1 cellular context compared by ENCODE assay signal in the genomic region with DNA sequence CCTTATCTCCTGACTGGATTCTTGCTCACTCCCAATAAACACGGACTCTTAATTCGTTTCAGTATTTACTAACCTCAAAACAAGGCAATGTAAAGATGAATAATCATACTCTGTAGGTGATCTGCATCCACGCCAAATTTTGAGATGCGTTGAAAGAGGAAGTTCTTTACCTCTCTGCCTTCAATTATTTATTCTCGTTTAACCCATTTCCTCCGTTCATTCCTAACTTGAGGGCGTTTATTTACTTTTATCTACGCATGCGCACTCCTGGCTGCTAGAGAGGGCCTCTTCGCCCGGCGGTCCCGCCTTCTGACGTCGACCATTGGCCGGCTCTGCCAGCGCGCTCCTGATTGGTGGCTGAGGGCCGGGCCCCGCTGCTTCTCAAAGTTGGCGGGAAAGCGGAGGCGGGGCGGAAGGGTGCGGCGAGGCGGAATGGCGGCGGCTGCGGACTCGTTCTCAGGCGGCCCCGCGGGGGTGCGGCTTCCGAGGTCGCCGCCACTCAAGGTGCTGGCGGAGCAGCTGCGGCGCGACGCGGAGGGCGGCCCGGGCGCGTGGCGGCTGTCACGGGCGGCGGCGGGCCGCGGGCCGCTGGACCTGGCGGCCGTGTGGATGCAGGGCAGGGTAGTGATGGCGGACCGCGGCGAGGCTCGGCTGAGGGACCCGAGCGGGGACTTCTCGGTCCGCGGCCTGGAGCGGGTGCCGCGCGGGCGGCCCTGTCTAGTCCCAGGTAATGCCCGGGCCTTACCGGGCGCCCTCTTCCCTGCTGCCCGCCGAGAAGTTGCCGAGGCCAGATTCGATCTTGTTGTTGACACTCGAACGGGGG.
TF ChIP-seq lines count a peak whose summit lies in the region.

Gene RMI2 (plus strand): TSS at position 420 of the 823 bp plus-strand sequence. CDS start 13 bp downstream, at position 433.

TF ChIP-seq in HepG2, 621 proteins besides CTCF, POLR2A, EP300 and RAD21 (continued from another document and continues in another):
- TF ChIP-seq, protein P1, sequence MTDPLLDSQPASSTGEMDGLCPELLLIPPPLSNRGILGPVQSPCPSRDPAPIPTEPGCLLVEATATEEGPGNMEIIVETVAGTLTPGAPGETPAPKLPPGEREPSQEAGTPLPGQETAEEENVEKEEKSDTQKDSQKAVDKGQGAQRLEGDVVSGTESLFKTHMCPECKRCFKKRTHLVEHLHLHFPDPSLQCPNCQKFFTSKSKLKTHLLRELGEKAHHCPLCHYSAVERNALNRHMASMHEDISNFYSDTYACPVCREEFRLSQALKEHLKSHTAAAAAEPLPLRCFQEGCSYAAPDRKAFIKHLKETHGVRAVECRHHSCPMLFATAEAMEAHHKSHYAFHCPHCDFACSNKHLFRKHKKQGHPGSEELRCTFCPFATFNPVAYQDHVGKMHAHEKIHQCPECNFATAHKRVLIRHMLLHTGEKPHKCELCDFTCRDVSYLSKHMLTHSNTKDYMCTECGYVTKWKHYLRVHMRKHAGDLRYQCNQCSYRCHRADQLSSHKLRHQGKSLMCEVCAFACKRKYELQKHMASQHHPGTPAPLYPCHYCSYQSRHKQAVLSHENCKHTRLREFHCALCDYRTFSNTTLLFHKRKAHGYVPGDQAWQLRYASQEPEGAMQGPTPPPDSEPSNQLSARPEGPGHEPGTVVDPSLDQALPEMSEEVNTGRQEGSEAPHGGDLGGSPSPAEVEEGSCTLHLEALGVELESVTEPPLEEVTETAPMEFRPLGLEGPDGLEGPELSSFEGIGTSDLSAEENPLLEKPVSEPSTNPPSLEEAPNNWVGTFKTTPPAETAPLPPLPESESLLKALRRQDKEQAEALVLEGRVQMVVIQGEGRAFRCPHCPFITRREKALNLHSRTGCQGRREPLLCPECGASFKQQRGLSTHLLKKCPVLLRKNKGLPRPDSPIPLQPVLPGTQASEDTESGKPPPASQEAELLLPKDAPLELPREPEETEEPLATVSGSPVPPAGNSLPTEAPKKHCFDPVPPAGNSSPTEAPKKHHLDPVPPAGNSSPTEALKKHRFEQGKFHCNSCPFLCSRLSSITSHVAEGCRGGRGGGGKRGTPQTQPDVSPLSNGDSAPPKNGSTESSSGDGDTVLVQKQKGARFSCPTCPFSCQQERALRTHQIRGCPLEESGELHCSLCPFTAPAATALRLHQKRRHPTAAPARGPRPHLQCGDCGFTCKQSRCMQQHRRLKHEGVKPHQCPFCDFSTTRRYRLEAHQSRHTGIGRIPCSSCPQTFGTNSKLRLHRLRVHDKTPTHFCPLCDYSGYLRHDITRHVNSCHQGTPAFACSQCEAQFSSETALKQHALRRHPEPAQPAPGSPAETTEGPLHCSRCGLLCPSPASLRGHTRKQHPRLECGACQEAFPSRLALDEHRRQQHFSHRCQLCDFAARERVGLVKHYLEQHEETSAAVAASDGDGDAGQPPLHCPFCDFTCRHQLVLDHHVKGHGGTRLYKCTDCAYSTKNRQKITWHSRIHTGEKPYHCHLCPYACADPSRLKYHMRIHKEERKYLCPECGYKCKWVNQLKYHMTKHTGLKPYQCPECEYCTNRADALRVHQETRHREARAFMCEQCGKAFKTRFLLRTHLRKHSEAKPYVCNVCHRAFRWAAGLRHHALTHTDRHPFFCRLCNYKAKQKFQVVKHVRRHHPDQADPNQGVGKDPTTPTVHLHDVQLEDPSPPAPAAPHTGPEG (CRISPR knock-in tag; IDR thresholded peaks at IDR 0.05), result peak; percentile 87
- TF ChIP-seq ZNF546 (CRISPR knock-in tag; conservative IDR thresholded peaks at IDR 0.05) (peak; percentile 81), ELF1 (CRISPR knock-in tag; IDR thresholded peaks at IDR 0.05) (peak; percentile 81), USF2 (IDR thresholded peaks at IDR 0.05; ENCODE audit: low read depth, low read length) (no peak), USF2 (CRISPR knock-in tag; IDR thresholded peaks at IDR 0.05; ENCODE audit: borderline replicate concordance) (no peak), SP140L (CRISPR knock-in tag; IDR thresholded peaks at IDR 0.05; ENCODE audit: borderline replicate concordance) (peak; percentile 74; the same call in 1 of the 2 replicates), ZNF17 (CRISPR knock-in tag; IDR thresholded peaks at IDR 0.05) (no peak), U2AF1 (optimal IDR thresholded peaks at IDR 0.05; ENCODE audit: low read depth, low read length) (no peak), CREB3 (CRISPR knock-in tag; IDR thresholded peaks at IDR 0.05) (0 out of 2 replicates have a peak, but pooled peaks have one; percentile 79), ZNF414 (CRISPR knock-in tag; IDR thresholded peaks at IDR 0.05) (no peak), IKZF5 (CRISPR knock-in tag; IDR thresholded peaks at IDR 0.05) (peak; percentile 79), SIX4 (CRISPR knock-in tag; IDR thresholded peaks at IDR 0.05) (peak; percentile 38; the same call in 1 of the 2 replicates), GRHL1 (CRISPR knock-in tag; conservative IDR thresholded peaks at IDR 0.05) (no peak), TBX3 (IDR thresholded peaks at IDR 0.05; ENCODE audit: borderline replicate concordance) (no peak), CHCHD3 (CRISPR knock-in tag; IDR thresholded peaks at IDR 0.05) (peak; percentile 76; the same call in 1 of the 2 replicates), ZNF720 (CRISPR knock-in tag; IDR thresholded peaks at IDR 0.05) (no peak), ZNF614 (CRISPR knock-in tag; IDR thresholded peaks at IDR 0.05; ENCODE audit: borderline replicate concordance) (peak; percentile 65; the same call in 1 of the 2 replicates), RBM22 (optimal IDR thresholded peaks at IDR 0.05; ENCODE audit: low read length) (no peak), ZNF296 (CRISPR knock-in tag; conservative IDR thresholded peaks at IDR 0.05) (no peak; the same call in 1 of the 2 replicates), FOXP1 (IDR thresholded peaks at IDR 0.05) (no peak), FOXP1 (CRISPR knock-in tag; IDR thresholded peaks at IDR 0.05) (peak; percentile 15; the same call in 1 of the 2 replicates), ATF5 (CRISPR knock-in tag; IDR thresholded peaks at IDR 0.05; ENCODE audit: low read depth) (peak; percentile 94), PHF5A (CRISPR knock-in tag; IDR thresholded peaks at IDR 0.05; ENCODE audit: low read depth, unreplicated experiment) (no peak), ZNF225 (CRISPR knock-in tag; IDR thresholded peaks at IDR 0.05) (no peak), ZNF556 (CRISPR knock-in tag; IDR thresholded peaks at IDR 0.05; ENCODE audit: borderline replicate concordance) (peak; percentile 79; the same call in 1 of the 2 replicates), ZFY (CRISPR knock-in tag; IDR thresholded peaks at IDR 0.05) (no peak), ZNF235 (CRISPR knock-in tag; IDR thresholded peaks at IDR 0.05; ENCODE audit: borderline replicate concordance) (peak; percentile 58; the same call in 1 of the 2 replicates), FOXO1 (CRISPR knock-in tag; IDR thresholded peaks at IDR 0.05) (peak; percentile 68; the same call in 1 of the 2 replicates), HNRNPK (IDR thresholded peaks at IDR 0.05; ENCODE audit: low read depth, low read length, poor library complexity, severe bottlenecking) (no peak), SKI (IDR thresholded peaks at IDR 0.05; ENCODE audit: partially characterized antibody) (peak; percentile 44)
- TF ChIP-seq, protein P2, sequence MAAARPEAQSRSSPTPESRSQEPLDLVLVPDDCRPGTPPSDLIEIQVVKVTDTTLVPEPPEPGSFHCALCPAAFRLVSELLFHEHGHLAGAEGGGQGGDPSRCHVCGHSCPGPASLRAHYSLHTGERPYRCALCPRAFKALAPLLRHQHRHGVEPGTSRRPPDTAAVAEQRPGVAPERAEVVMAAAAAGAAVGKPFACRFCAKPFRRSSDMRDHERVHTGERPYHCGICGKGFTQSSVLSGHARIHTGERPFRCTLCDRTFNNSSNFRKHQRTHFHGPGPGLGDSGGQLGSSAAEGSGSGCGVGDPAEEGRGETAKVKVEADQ (CRISPR knock-in tag; IDR thresholded peaks at IDR 0.05; ENCODE audit: borderline replicate concordance), result peak; percentile 84
- TF ChIP-seq, protein P3, sequence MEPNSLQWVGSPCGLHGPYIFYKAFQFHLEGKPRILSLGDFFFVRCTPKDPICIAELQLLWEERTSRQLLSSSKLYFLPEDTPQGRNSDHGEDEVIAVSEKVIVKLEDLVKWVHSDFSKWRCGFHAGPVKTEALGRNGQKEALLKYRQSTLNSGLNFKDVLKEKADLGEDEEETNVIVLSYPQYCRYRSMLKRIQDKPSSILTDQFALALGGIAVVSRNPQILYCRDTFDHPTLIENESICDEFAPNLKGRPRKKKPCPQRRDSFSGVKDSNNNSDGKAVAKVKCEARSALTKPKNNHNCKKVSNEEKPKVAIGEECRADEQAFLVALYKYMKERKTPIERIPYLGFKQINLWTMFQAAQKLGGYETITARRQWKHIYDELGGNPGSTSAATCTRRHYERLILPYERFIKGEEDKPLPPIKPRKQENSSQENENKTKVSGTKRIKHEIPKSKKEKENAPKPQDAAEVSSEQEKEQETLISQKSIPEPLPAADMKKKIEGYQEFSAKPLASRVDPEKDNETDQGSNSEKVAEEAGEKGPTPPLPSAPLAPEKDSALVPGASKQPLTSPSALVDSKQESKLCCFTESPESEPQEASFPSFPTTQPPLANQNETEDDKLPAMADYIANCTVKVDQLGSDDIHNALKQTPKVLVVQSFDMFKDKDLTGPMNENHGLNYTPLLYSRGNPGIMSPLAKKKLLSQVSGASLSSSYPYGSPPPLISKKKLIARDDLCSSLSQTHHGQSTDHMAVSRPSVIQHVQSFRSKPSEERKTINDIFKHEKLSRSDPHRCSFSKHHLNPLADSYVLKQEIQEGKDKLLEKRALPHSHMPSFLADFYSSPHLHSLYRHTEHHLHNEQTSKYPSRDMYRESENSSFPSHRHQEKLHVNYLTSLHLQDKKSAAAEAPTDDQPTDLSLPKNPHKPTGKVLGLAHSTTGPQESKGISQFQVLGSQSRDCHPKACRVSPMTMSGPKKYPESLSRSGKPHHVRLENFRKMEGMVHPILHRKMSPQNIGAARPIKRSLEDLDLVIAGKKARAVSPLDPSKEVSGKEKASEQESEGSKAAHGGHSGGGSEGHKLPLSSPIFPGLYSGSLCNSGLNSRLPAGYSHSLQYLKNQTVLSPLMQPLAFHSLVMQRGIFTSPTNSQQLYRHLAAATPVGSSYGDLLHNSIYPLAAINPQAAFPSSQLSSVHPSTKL (CRISPR knock-in tag; IDR thresholded peaks at IDR 0.05), result peak; percentile 24; the same call in 1 of the 2 replicates
- TF ChIP-seq, protein P4, sequence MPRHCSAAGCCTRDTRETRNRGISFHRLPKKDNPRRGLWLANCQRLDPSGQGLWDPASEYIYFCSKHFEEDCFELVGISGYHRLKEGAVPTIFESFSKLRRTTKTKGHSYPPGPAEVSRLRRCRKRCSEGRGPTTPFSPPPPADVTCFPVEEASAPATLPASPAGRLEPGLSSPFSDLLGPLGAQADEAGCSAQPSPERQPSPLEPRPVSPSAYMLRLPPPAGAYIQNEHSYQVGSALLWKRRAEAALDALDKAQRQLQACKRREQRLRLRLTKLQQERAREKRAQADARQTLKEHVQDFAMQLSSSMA (CRISPR knock-in tag; IDR thresholded peaks at IDR 0.05), result no peak
